In genomic region chr9:122159026-122159924, GRCh38 we compare ENCODE assay signal across 8 cellular contexts. TPM values are rescaled to one million over a fixed set of nuclear protein-coding genes. Genes with fewer than 3 reads are reported as not detected.
DNase-seq lines count a peak whose midpoint lies in the region; ATAC-seq and TF ChIP-seq lines count a peak whose summit lies in the region.

Gene MORN5, plus strand, starts transcription at chr9:122159908. Its CDS starts 65 bp downstream, at chr9:122159973.
Gene NDUFA8, minus strand, starts transcription at chr9:122159779. Its CDS starts 102 bp downstream, at chr9:122159677.

- peak; percentile 91 for ATAC-seq in GM21723 (IDR thresholded peaks at IDR 0.05; ENCODE audit: unreplicated experiment)
- ATAC-seq in activated T-cell treated with anti-CD3 and anti-CD28 coated beads, Interleukin-2, amount 50 U/mL, for 4 hours = peak; percentile 97
- peak; percentile 99 for ATAC-seq in esophagus mucosa

- H3K4me2 ChIP-seq in PC-9 = peak within 1 kb of the TSS; percentile 98

- peaks cover 17% of the 10 kb centered on the region for H3K27me3 Mint-ChIP-seq in activated T-cell treated with anti-CD3 and anti-CD28 coated beads, Interleukin-2, amount 50 U/mL, for 4 hours (ENCODE audit: low read depth)

- H3K36me3 ChIP-seq in PC-9 (ENCODE audit: low read depth) = no peaks in the 10 kb centered on the region
- no peaks in the 10 kb centered on the region for H3K36me3 ChIP-seq in mucosa of stomach (ENCODE audit: control insufficient read depth, insufficient read depth, low read length)

- no peak within 1 kb of the TSS for H3K27ac ChIP-seq in PC-9

- H3K4me1 ChIP-seq in PC-9 (replicated peaks; ENCODE audit: insufficient read depth) (peaks cover 12% of the 10 kb centered on the region; the same call in 1 of the 2 replicates), mucosa of stomach (ENCODE audit: control insufficient read depth, insufficient read depth, low read length) (peaks cover 5% of the 10 kb centered on the region)

- H3K79me2 ChIP-seq in PC-9 (ENCODE audit: low read depth) = peaks cover 39% of the 10 kb centered on the region

- CTCF ChIA-PET in PC-9 (lab: Charles Lee) = no interaction called here

- intact Hi-C loops in PC-9 (cut with micrococcal nuclease; ENCODE audit: unreplicated experiment) = loop anchor here (2.0 kb wide), 1 partner anchor 106 kb away; the partner anchor contains the start of genes MRRF and RBM18

- TF ChIP-seq CTCF in PC-9 (conservative IDR thresholded peaks at IDR 0.05) = no peak

- H3F3A ChIP-seq in PC-9 (ENCODE audit: insufficient read depth, low read depth) = no peaks in the 10 kb centered on the region

- H3K9me3 ChIP-seq in PC-9 (ENCODE audit: insufficient read depth, low read depth) (no peaks in the 10 kb centered on the region), mucosa of stomach (ENCODE audit: control insufficient read depth, low read length) (no peaks in the 10 kb centered on the region)

- peaks cover 7% of the 10 kb centered on the region for H3K9me3 Mint-ChIP-seq in activated T-cell treated with anti-CD3 and anti-CD28 coated beads, Interleukin-2, amount 50 U/mL, for 4 hours

- peaks cover 7% of the 10 kb centered on the region for H3K36me3 Mint-ChIP-seq in activated T-cell treated with anti-CD3 and anti-CD28 coated beads, Interleukin-2, amount 50 U/mL, for 4 hours (ENCODE audit: insufficient read depth)

- POLR2A ChIA-PET in PC-9 (lab: Charles Lee; ENCODE audit: unreplicated experiment) = interaction anchor here (0.7 kb wide), 1 partner anchor 153 kb away, joined by 3 read pairs; no protein-coding TSS in a partner anchor

- peaks cover 7% of the 10 kb centered on the region; the same call in 1 of the 2 replicates for H4K20me1 ChIP-seq in PC-9 (ENCODE audit: insufficient read depth)

- H3K9me2 ChIP-seq in PC-9 (ENCODE audit: insufficient read depth) = no peaks in the 10 kb centered on the region

- peak within 1 kb of the TSS; percentile 99 for H2AFZ ChIP-seq in PC-9

- peak within 1 kb of the TSS; percentile 90 for H3K4me3 ChIP-seq in PC-9
- H3K4me3 ChIP-seq in mucosa of stomach (ENCODE audit: low read length) = peak within 1 kb of the TSS; percentile 75

- H3K9ac ChIP-seq in mucosa of stomach (ENCODE audit: low read length) = peak within 1 kb of the TSS; percentile 96

- H3K4me3 Mint-ChIP-seq in activated T-cell treated with anti-CD3 and anti-CD28 coated beads, Interleukin-2, amount 50 U/mL, for 4 hours = peak within 1 kb of the TSS; percentile 97

- H3K27me3 ChIP-seq in PC-9 (ENCODE audit: insufficient read depth, low read depth) (peaks cover 20% of the 10 kb centered on the region), mucosa of stomach (ENCODE audit: control insufficient read depth, insufficient read depth, low read length) (peaks cover 3% of the 10 kb centered on the region)

- BruUV-seq in PC-9 (replicated peaks; lab: Mats Ljungman, UMichigan) = TSS peak; percentile 64

- H3K4me1 Mint-ChIP-seq in activated T-cell treated with anti-CD3 and anti-CD28 coated beads, Interleukin-2, amount 50 U/mL, for 4 hours (ENCODE audit: low read depth) = peaks cover 32% of the 10 kb centered on the region

- in situ Hi-C loops in KBM-7 (cut with MboI; ENCODE audit: low pct_unique_long_range_greater_than_20kb, low sequenced_read_pairs) = no loop called here

- DNase-seq in DMS79 (lab: John Stamatoyannopoulos, UW) = peak; percentile 88
- DNase-seq in KBM-7 = peak; percentile 97
- DNase-seq in PC-9 = peak; percentile 81 to 98
- DNase-seq in activated T-cell treated with anti-CD3 and anti-CD28 coated beads, Interleukin-2, amount 50 U/mL, for 4 hours = peak; percentile 95
- DNase-seq in stimulated activated CD8-positive, alpha-beta memory T cell treated with anti-CD3 and anti-CD28 coated beads, Interleukin-4, amount 100 ng/mL, for 48 hours = peak; percentile 97

RNA-seq across cellular contexts. Expression of gene MORN5, which starts in this region (rescaled TPM):
- total RNA-seq in PC-9 (2021) = not detected in 2 replicates
- not detected for total RNA-seq in activated T-cell treated with anti-CD3 and anti-CD28 coated beads, Interleukin-2, amount 50 U/mL, for 4 hours
- total RNA-seq in esophagus mucosa = not detected

RNA-seq across cellular contexts. Expression of gene NDUFA8, which starts in this region (rescaled TPM):
- total RNA-seq in PC-9 (2021) (73.4 and 84.6 TPM in 2 replicates), esophagus mucosa (52.5 TPM)
- 10 to 100 TPM; 47.3 to 52.9 (median 50.3) TPM for total RNA-seq in activated T-cell treated with anti-CD3 and anti-CD28 coated beads, Interleukin-2, amount 50 U/mL, for 4 hours
